Comparison of ENCODE assay signal across 30 cellular contexts in the genomic region with DNA sequence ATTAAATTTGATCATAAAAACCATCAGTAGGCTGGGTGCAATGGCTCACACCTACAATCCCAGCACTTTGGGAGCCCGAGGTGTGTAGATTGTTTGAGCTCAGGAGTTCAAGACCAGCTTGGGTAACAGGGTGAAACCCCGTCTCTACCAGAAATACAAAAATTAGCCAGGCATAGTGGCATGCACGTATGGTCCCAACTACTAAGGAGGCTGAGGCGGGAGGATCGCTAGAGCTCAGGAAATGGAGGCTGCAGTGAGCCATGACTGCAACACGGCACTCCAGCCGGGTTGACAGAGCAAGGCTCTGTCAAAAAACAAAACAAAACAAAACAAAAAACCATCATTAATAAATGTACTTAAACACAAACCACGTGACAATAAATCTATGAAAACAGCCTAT.
"Had no signal": no experiment of that assay in that cellular context is flagged by ENCODE, and none has a peak within 500 bp of the region (broad histone marks: within the 10 kb centered on the region; RNA-seq: fewer than 3 reads in every experiment).

No MANE protein-coding gene starts in this region.

- H3K36me3 Mint-ChIP-seq: activated naive CD4-positive, alpha-beta T cell treated with anti-CD3 and anti-CD28 coated beads, Interleukin-2, amount 10 ng/mL, durations not matched to agents 7 days and 5 days had no signal

- H3K4me3 Mint-ChIP-seq: activated CD4-positive, alpha-beta memory T cell treated with anti-CD3 and anti-CD28 coated beads, Interleukin-2, amount 10 ng/mL, durations not matched to agents 7 days and 5 days; activated CD8-positive, alpha-beta memory T cell treated with anti-CD3 and anti-CD28 coated beads, Interleukin-2, amount 10 ng/mL, durations not matched to agents 7 days and 5 days; activated naive CD4-positive, alpha-beta T cell treated with anti-CD3 and anti-CD28 coated beads, Interleukin-2, amount 10 ng/mL, durations not matched to agents 7 days and 5 days; activated naive CD8-positive, alpha-beta T cell; activated naive CD8-positive, alpha-beta T cell treated with anti-CD3 and anti-CD28 coated beads, Interleukin-2, amount 50 U/mL, for 24 hours had no signal

- H3K4me3 ChIP-seq: SJSA1 had no signal

- DNase-seq: activated CD4-positive, alpha-beta memory T cell treated with anti-CD3 and anti-CD28 coated beads, Interleukin-2, amount 10 ng/mL, durations not matched to agents 7 days and 5 days; activated CD4-positive, alpha-beta T cell treated with anti-CD3 and anti-CD28 coated beads for 1 hour; activated CD4-positive, alpha-beta T cell treated with anti-CD3 and anti-CD28 coated beads for 48 hours; activated CD4-positive, CD25-positive, alpha-beta regulatory T cell; activated CD8-positive, alpha-beta memory T cell treated with anti-CD3 and anti-CD28 coated beads for 24 hours; activated CD8-positive, alpha-beta memory T cell treated with anti-CD3 and anti-CD28 coated beads, Interleukin-2, amount 10 ng/mL, durations not matched to agents 7 days and 5 days; activated CD8-positive, alpha-beta memory T cell treated with anti-CD3 and anti-CD28 coated beads, Interleukin-2, amount 50 U/mL, for 48 hours; activated effector memory CD4-positive, alpha-beta T cell treated with Interleukin-2 at 50 U/mL for 16 hours; activated naive CD4-positive, alpha-beta T cell treated with anti-CD3 and anti-CD28 coated beads, Interleukin-2, amount 10 ng/mL, durations not matched to agents 7 days and 5 days; activated naive CD8-positive, alpha-beta T cell treated with anti-CD3 and anti-CD28 coated beads, Interleukin-2, amount 50 U/mL, for 24 hours; activated T-cell treated with anti-CD3 and anti-CD28 coated beads, Interleukin-2, amount 50 U/mL, for 48 hours; anterior cingulate cortex; caudate nucleus; Karpas-422; NCI-H1105; NCI-H1417 treated with DMSO at 0.1 percent for 48 hours; NCI-H187 treated with DMSO at 0.1 percent for 48 hours; NCI-H226; NCI-H524 treated with DMSO at 0.1 percent for 48 hours; RPMI8226; SHP77 treated with DMSO at 0.1 percent for 48 hours; SW 1271; T-helper 1 cell; T1000; WERI-Rb-1 had no signal

- H3K9me3 Mint-ChIP-seq: activated CD4-positive, alpha-beta memory T cell treated with anti-CD3 and anti-CD28 coated beads, Interleukin-2, amount 10 ng/mL, durations not matched to agents 7 days and 5 days; activated naive CD4-positive, alpha-beta T cell treated with anti-CD3 and anti-CD28 coated beads, Interleukin-2, amount 10 ng/mL, durations not matched to agents 7 days and 5 days; activated naive CD8-positive, alpha-beta T cell treated with anti-CD3 and anti-CD28 coated beads, Interleukin-2, amount 50 U/mL, for 24 hours; brain had no signal

- H3K36me3 ChIP-seq: SJSA1, WERI-Rb-1 had no signal

- H3K27me3 ChIP-seq: SJSA1 had no signal

- FAIRE-seq: bronchial epithelial cell had no signal

- H3K27ac ChIP-seq: SJSA1, WERI-Rb-1 had no signal

- H3K27me3 Mint-ChIP-seq: activated CD4-positive, alpha-beta memory T cell treated with anti-CD3 and anti-CD28 coated beads, Interleukin-2, amount 10 ng/mL, durations not matched to agents 7 days and 5 days; activated CD8-positive, alpha-beta memory T cell treated with anti-CD3 and anti-CD28 coated beads, Interleukin-2, amount 10 ng/mL, durations not matched to agents 7 days and 5 days; activated naive CD4-positive, alpha-beta T cell treated with anti-CD3 and anti-CD28 coated beads, Interleukin-2, amount 10 ng/mL, durations not matched to agents 7 days and 5 days; activated naive CD8-positive, alpha-beta T cell; activated naive CD8-positive, alpha-beta T cell treated with anti-CD3 and anti-CD28 coated beads, Interleukin-2, amount 50 U/mL, for 24 hours; brain had no signal

- H3K27ac Mint-ChIP-seq: activated CD4-positive, alpha-beta memory T cell treated with anti-CD3 and anti-CD28 coated beads, Interleukin-2, amount 10 ng/mL, durations not matched to agents 7 days and 5 days; activated CD8-positive, alpha-beta memory T cell treated with anti-CD3 and anti-CD28 coated beads, Interleukin-2, amount 10 ng/mL, durations not matched to agents 7 days and 5 days; activated naive CD4-positive, alpha-beta T cell treated with anti-CD3 and anti-CD28 coated beads, Interleukin-2, amount 10 ng/mL, durations not matched to agents 7 days and 5 days; activated naive CD8-positive, alpha-beta T cell treated with anti-CD3 and anti-CD28 coated beads, Interleukin-2, amount 50 U/mL, for 24 hours had no signal

- ATAC-seq: activated CD8-positive, alpha-beta memory T cell treated with anti-CD3 and anti-CD28 coated beads, Interleukin-2, amount 10 ng/mL, durations not matched to agents 7 days and 5 days; activated naive CD8-positive, alpha-beta T cell treated with anti-CD3 and anti-CD28 coated beads, Interleukin-2, amount 50 U/mL, for 24 hours; Panc1 had no signal

- H3K9me3 ChIP-seq: SJSA1 had no signal
